Comparison of ENCODE assay signal across 8 cellular contexts in genomic region chr22:20020533-20021195, GRCh38. TPM values are rescaled to one million over a fixed set of nuclear protein-coding genes. Genes with fewer than 3 reads are reported as not detected.
DNase-seq lines count a peak whose midpoint lies in the region; ATAC-seq and TF ChIP-seq lines count a peak whose summit lies in the region.

TANGO2 (plus strand) TSS chr22:20021110; CDS start chr22:20036799, 15,689 bp downstream.

- H3K79me2 ChIP-seq in fibroblast of lung (ENCODE audit: control insufficient read depth, insufficient read depth, low read length): peaks cover 20% of the 10 kb centered on the region

- no peak for TF ChIP-seq CTCF in fibroblast of lung (conservative IDR thresholded peaks at IDR 0.05 in 1 of 2, IDR thresholded peaks at IDR 0.05 in 1 of 2; ENCODE audit: low read depth in 1 of 2, low read length in 2 of 2)

- H3K27ac ChIP-seq in KOPT-K1 (ENCODE audit: low read depth, low read length, poor library complexity, severe bottlenecking) (peak within 1 kb of the TSS; percentile 73), fibroblast of lung (ENCODE audit: insufficient read depth, low read length) (peak within 1 kb of the TSS; percentile 89)

- peak within 1 kb of the TSS; percentile 93 for H3K27ac Mint-ChIP-seq in activated T-helper 1 cell treated with anti-CD3 and anti-CD28 coated beads, Interleukin-12 subunit alpha, Interleukin-12 subunit beta, Interleukin-2, Interleukin-4 antibody, amounts not matched to agents 30 ng/mL and 10 ng/mL and 1 ng/mL, durations not matched to agents 14 hours and 24 hours and 36 hours
- H3K27ac Mint-ChIP-seq in naive thymus-derived CD8-positive, alpha-beta T cell: peak within 1 kb of the TSS; percentile 81 to 96 (median 94)
- H3K27ac Mint-ChIP-seq in stimulated activated naive B cell treated with anti-CD40 and anti-IgM and Interleukin-4, amounts not matched to agents 10 μg/mL and 1 μg/mL and 100 μg/mL, for 72 hours: peak within 1 kb of the TSS; percentile 93

- peak within 1 kb of the TSS; percentile 95 for H2AFZ ChIP-seq in fibroblast of lung (ENCODE audit: low read length)

- peaks cover 2% of the 10 kb centered on the region for H3K4me1 ChIP-seq in fibroblast of lung (ENCODE audit: control insufficient read depth, extremely low read depth, insufficient read depth, low read length)

- no peaks in the 10 kb centered on the region for H3K36me3 Mint-ChIP-seq in activated T-helper 1 cell treated with anti-CD3 and anti-CD28 coated beads, Interleukin-12 subunit alpha, Interleukin-12 subunit beta, Interleukin-2, Interleukin-4 antibody, amounts not matched to agents 30 ng/mL and 10 ng/mL and 1 ng/mL, durations not matched to agents 14 hours and 24 hours and 36 hours (ENCODE audit: low read depth)
- peaks cover 0 to 4% (median 0%) of the 10 kb centered on the region in 3 donors for H3K36me3 Mint-ChIP-seq in naive thymus-derived CD8-positive, alpha-beta T cell
- peaks cover 5 to 8% of the 10 kb centered on the region in 2 donors for H3K36me3 Mint-ChIP-seq in stimulated activated naive B cell treated with anti-CD40 and anti-IgM and Interleukin-4, amounts not matched to agents 10 μg/mL and 1 μg/mL and 100 μg/mL, for 72 hours

- H3K9me3 Mint-ChIP-seq in activated T-helper 1 cell treated with anti-CD3 and anti-CD28 coated beads, Interleukin-12 subunit alpha, Interleukin-12 subunit beta, Interleukin-2, Interleukin-4 antibody, amounts not matched to agents 30 ng/mL and 10 ng/mL and 1 ng/mL, durations not matched to agents 14 hours and 24 hours and 36 hours: no peaks in the 10 kb centered on the region
- H3K9me3 Mint-ChIP-seq in naive thymus-derived CD8-positive, alpha-beta T cell: no peaks in the 10 kb centered on the region
- H3K9me3 Mint-ChIP-seq in stimulated activated naive B cell treated with anti-CD40 and anti-IgM and Interleukin-4, amounts not matched to agents 10 μg/mL and 1 μg/mL and 100 μg/mL, for 72 hours: no peaks in the 10 kb centered on the region

- H3K4me2 ChIP-seq in fibroblast of lung (ENCODE audit: extremely low read depth, insufficient read depth, low read length): peak within 1 kb of the TSS; percentile 99

- DNase-seq in DMS153 treated with DMSO at 0.1 percent for 48 hours (lab: John Stamatoyannopoulos, UW; ENCODE audit: unreplicated experiment): peak; percentile 87
- DNase-seq in RPMI7951 (ENCODE audit: low read depth): peak; percentile 85
- DNase-seq in activated T-helper 1 cell treated with anti-CD3 and anti-CD28 coated beads, Interleukin-12 subunit alpha, Interleukin-12 subunit beta, Interleukin-2, Interleukin-4 antibody, amounts not matched to agents 30 ng/mL and 10 ng/mL and 1 ng/mL, durations not matched to agents 14 hours and 24 hours and 36 hours (ENCODE audit: low spot score): peak; percentile 95
- DNase-seq in fibroblast of lung (ENCODE audit: low read depth in 2 of 2): peak; percentile 83
- peak; percentile 88 to 97 (median 93) for DNase-seq in naive thymus-derived CD8-positive, alpha-beta T cell
- peak; percentile 91 for DNase-seq in stimulated activated naive B cell treated with anti-CD40 and anti-IgM and Interleukin-4, amounts not matched to agents 10 μg/mL and 1 μg/mL and 100 μg/mL, for 72 hours

- H4K20me1 ChIP-seq in fibroblast of lung (ENCODE audit: control insufficient read depth, extremely low read depth, insufficient read depth, low read length): no peaks in the 10 kb centered on the region

- ATAC-seq in GM21786 (IDR thresholded peaks at IDR 0.05; ENCODE audit: unreplicated experiment): peak; percentile 58
- peak; percentile 86 to 91 for ATAC-seq in naive thymus-derived CD8-positive, alpha-beta T cell
- ATAC-seq in stimulated activated naive B cell treated with anti-CD40 and anti-IgM and Interleukin-4, amounts not matched to agents 10 μg/mL and 1 μg/mL and 100 μg/mL, for 72 hours (replicated peaks): peak; percentile 89 to 93

- POLR2A ChIA-PET in naive thymus-derived CD8-positive, alpha-beta T cell (lab: Charles Lee): interaction anchor here (0.6 to 3.9 kb wide), 17 partner anchors 15 to 1543 kb away, joined by 3 to 23 read pairs (median 4); partner anchors contain the start of genes COMT, DGCR6L, DGCR8 and TRMT2A

- H3K9me3 ChIP-seq in KOPT-K1 (ENCODE audit: insufficient read depth, low read length, poor library complexity, severe bottlenecking) (no peaks in the 10 kb centered on the region), fibroblast of lung (ENCODE audit: control insufficient read depth, insufficient read depth, low read depth, low read length) (no peaks in the 10 kb centered on the region)

- H3K36me3 ChIP-seq in KOPT-K1 (ENCODE audit: insufficient read depth, low read length) (no peaks in the 10 kb centered on the region), fibroblast of lung (ENCODE audit: control insufficient read depth, insufficient read depth, low read length) (no peaks in the 10 kb centered on the region)

- H3K4me3 Mint-ChIP-seq in activated T-helper 1 cell treated with anti-CD3 and anti-CD28 coated beads, Interleukin-12 subunit alpha, Interleukin-12 subunit beta, Interleukin-2, Interleukin-4 antibody, amounts not matched to agents 30 ng/mL and 10 ng/mL and 1 ng/mL, durations not matched to agents 14 hours and 24 hours and 36 hours: peak within 1 kb of the TSS; percentile 93
- peak within 1 kb of the TSS; percentile 87 to 94 (median 88) for H3K4me3 Mint-ChIP-seq in naive thymus-derived CD8-positive, alpha-beta T cell
- H3K4me3 Mint-ChIP-seq in stimulated activated naive B cell treated with anti-CD40 and anti-IgM and Interleukin-4, amounts not matched to agents 10 μg/mL and 1 μg/mL and 100 μg/mL, for 72 hours: peak within 1 kb of the TSS; percentile 94 to 95

- intact Hi-C loops in activated T-helper 1 cell treated with anti-CD3 and anti-CD28 coated beads, Interleukin-12 subunit alpha, Interleukin-12 subunit beta, Interleukin-2, Interleukin-4 antibody, amounts not matched to agents 30 ng/mL and 10 ng/mL and 1 ng/mL, durations not matched to agents 14 hours and 24 hours and 36 hours (cut with micrococcal nuclease): loop anchor here (1.0 to 2.0 kb wide), 4 partner anchors 59 to 279 kb away; partner anchors contain the start of gene ZDHHC8

- H3K9ac ChIP-seq in fibroblast of lung (ENCODE audit: insufficient read depth, low read length): peak within 1 kb of the TSS; percentile 89

- peaks cover 5% of the 10 kb centered on the region for H3K27me3 ChIP-seq in fibroblast of lung (ENCODE audit: control insufficient read depth, insufficient read depth, low read length)

- H3K4me3 ChIP-seq in fibroblast of lung (replicated peaks in 1 of 4; ENCODE audit: control extremely low read depth in 1 of 4, insufficient read depth in 1 of 4, low read depth in 3 of 4, low read length in 4 of 4): peak within 1 kb of the TSS; percentile 81 to 96 (median 94)

- H3K27me3 Mint-ChIP-seq in activated T-helper 1 cell treated with anti-CD3 and anti-CD28 coated beads, Interleukin-12 subunit alpha, Interleukin-12 subunit beta, Interleukin-2, Interleukin-4 antibody, amounts not matched to agents 30 ng/mL and 10 ng/mL and 1 ng/mL, durations not matched to agents 14 hours and 24 hours and 36 hours (ENCODE audit: insufficient read depth): peaks cover 21% of the 10 kb centered on the region
- no peaks in the 10 kb centered on the region for H3K27me3 Mint-ChIP-seq in naive thymus-derived CD8-positive, alpha-beta T cell
- H3K27me3 Mint-ChIP-seq in stimulated activated naive B cell treated with anti-CD40 and anti-IgM and Interleukin-4, amounts not matched to agents 10 μg/mL and 1 μg/mL and 100 μg/mL, for 72 hours: peaks cover 6 to 10% of the 10 kb centered on the region in 2 donors

- H3K4me1 Mint-ChIP-seq in activated T-helper 1 cell treated with anti-CD3 and anti-CD28 coated beads, Interleukin-12 subunit alpha, Interleukin-12 subunit beta, Interleukin-2, Interleukin-4 antibody, amounts not matched to agents 30 ng/mL and 10 ng/mL and 1 ng/mL, durations not matched to agents 14 hours and 24 hours and 36 hours (ENCODE audit: low read depth): peaks cover 22% of the 10 kb centered on the region
- peaks cover 19 to 58% (median 53%) of the 10 kb centered on the region in 4 donors for H3K4me1 Mint-ChIP-seq in naive thymus-derived CD8-positive, alpha-beta T cell
- H3K4me1 Mint-ChIP-seq in stimulated activated naive B cell treated with anti-CD40 and anti-IgM and Interleukin-4, amounts not matched to agents 10 μg/mL and 1 μg/mL and 100 μg/mL, for 72 hours: peaks cover 38 to 51% of the 10 kb centered on the region in 2 donors

RNA-seq across cellular contexts. Expression of gene TANGO2, which starts in this region (rescaled TPM):
- 14.9 and 19.3 TPM in 2 replicates for total RNA-seq in RPMI7951 (2014; rRNA removed; shearing (Covaris generic))
- total RNA-seq in activated T-helper 1 cell treated with anti-CD3 and anti-CD28 coated beads, Interleukin-12 subunit alpha, Interleukin-12 subunit beta, Interleukin-2, Interleukin-4 antibody, amounts not matched to agents 30 ng/mL and 10 ng/mL and 1 ng/mL, durations not matched to agents 14 hours and 24 hours and 36 hours: 29.2 and 30.0 TPM in 2 replicates
- 33.4 and 52.8 TPM in 2 replicates for total RNA-seq in fibroblast of lung
- 28.3 and 41.3 TPM in 2 replicates for polyA plus RNA-seq in fibroblast of lung
- 21.0 and 22.2 TPM in 2 replicates for polyA plus RNA-seq in fibroblast of lung (2012)
- 49.5 and 66.6 TPM in 2 replicates for polyA minus RNA-seq in fibroblast of lung (ENCODE audit: low replicate concordance)
- total RNA-seq in naive thymus-derived CD8-positive, alpha-beta T cell: 10 to 100 TPM; 37.5 to 38.0 TPM
- 10 to 100 TPM; 22.6 to 36.2 (median 26.4) TPM for polyA plus RNA-seq in naive thymus-derived CD8-positive, alpha-beta T cell

Comparison
In these comparisons a context has a peak if more than half of its experiments do, and no peak if none do; other contexts are left out.
1. Peak in every context shown above with its lines: DNase-seq, ATAC-seq, H3K4me3 ChIP-seq and H3K27ac ChIP-seq.